ENCODE assay signal across 25 cellular contexts in the genomic region with DNA sequence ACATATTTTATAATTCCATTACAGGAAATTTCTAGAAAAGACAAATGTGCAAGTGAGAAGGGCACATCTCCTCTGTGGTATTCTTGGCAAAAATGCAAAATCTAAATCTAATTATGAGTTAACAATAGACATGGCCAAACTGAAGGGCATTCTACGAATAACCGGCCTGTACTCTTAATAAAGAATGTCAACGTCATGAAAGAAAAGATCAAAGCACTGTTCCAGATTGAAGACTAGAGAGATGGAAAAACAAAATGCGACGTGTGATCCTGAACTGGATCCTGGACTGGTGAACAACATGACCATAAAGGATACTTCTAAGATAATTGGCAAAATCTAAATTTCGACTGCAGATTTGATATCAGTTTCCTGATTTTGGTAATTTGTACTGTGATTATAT. TPM values are rescaled to one million over a fixed set of nuclear protein-coding genes. Genes with fewer than 3 reads are reported as not detected.
DNase-seq lines count a peak whose midpoint lies in the region; ATAC-seq, FAIRE-seq and TF ChIP-seq lines count a peak whose summit lies in the region.
"Had no signal": no experiment of that assay in that cellular context is flagged by ENCODE, and none has a peak within 500 bp of the region (broad histone marks: within the 10 kb centered on the region; RNA-seq: fewer than 3 reads in every experiment).

No MANE protein-coding gene starts in this region.

- TF ChIP-seq CTCF in left ventricle myocardium inferior (IDR thresholded peaks at IDR 0.05; ENCODE audit: borderline replicate concordance) = no peak

- H3K4me3 ChIP-seq in left ventricle myocardium inferior (no peak overlapping the region), right cardiac atrium (ENCODE audit: low read length) (no peak overlapping the region)
- H3K4me3 ChIP-seq: BLaER1 had no signal

- 79% methylated on average over 6 of the region's 6 CpGs for WGBS in right cardiac atrium

- TF ChIP-seq POLR2A in H54 (IDR thresholded peaks at IDR 0.05; ENCODE audit: low read depth, low read length) = no peak

- intact Hi-C loops in Right ventricle myocardium superior (cut with DNase I) (no loop called here), left ventricle myocardium inferior (cut with micrococcal nuclease) (no loop called here), left ventricle myocardium superior (cut with micrococcal nuclease) (no loop called here), right cardiac atrium (cut with DNase I) (no loop called here)

- H3K9me3 ChIP-seq in left ventricle myocardium inferior (replicated peaks) = peaks cover 5% of the 10 kb centered on the region
- H3K9me3 ChIP-seq in right cardiac atrium (ENCODE audit: control insufficient read depth, low read length) = no peaks in the 10 kb centered on the region
- H3K9me3 ChIP-seq: BE2C had no signal

- no peak for DNase-seq in Right ventricle myocardium superior
- DNase-seq in left ventricle myocardium inferior = no peak
- DNase-seq in left ventricle myocardium superior = no peak
- no peak for DNase-seq in right cardiac atrium
- no peak for DNase-seq in H54 (ENCODE audit: insufficient read length, low spot score)
- DNase-seq: 8988T; ACHN; BE2C; C1 segment of cervical spinal cord; Caco-2; Calu3; CD4-positive, alpha-beta T cell; CD8-positive, alpha-beta T cell; DMS79 treated with DMSO at 0.1 percent for 48 hours; GF-D8 had no signal

- peak; percentile 22 for ATAC-seq in Right ventricle myocardium superior (ENCODE audit: poor library complexity)
- peak; percentile 16 for ATAC-seq in left ventricle myocardium superior
- ATAC-seq in right cardiac atrium = no peak
- ATAC-seq in GM21447 (IDR thresholded peaks at IDR 0.05; ENCODE audit: unreplicated experiment) = no peak
- no peak for ATAC-seq in GM19455 (IDR thresholded peaks at IDR 0.05; ENCODE audit: unreplicated experiment)
- ATAC-seq: CD8-positive, alpha-beta T cell had no signal

- FAIRE-seq in H54 (lab: Jason Lieb, UNC) = peak; percentile 6
- FAIRE-seq: A204.1, D721Med, G401.6, GM12891, GM19239 had no signal

- H3K4me1 ChIP-seq in left ventricle myocardium inferior = no peaks in the 10 kb centered on the region
- H3K4me1 ChIP-seq in right cardiac atrium (ENCODE audit: control insufficient read depth, insufficient read depth, low read length) = no peaks in the 10 kb centered on the region
- H3K4me1 ChIP-seq: BE2C, BLaER1, Caco-2 had no signal

- H3K27me3 ChIP-seq in left ventricle myocardium inferior (ENCODE audit: low read depth) (no peaks in the 10 kb centered on the region), right cardiac atrium (ENCODE audit: control insufficient read depth, insufficient read depth) (no peaks in the 10 kb centered on the region)
- H3K27me3 ChIP-seq: BE2C, BLaER1 had no signal

- H3K27ac ChIP-seq in left ventricle myocardium inferior (replicated peaks) (no peak overlapping the region), right cardiac atrium (ENCODE audit: low read length) (no peak overlapping the region)
- H3K27ac ChIP-seq: BLaER1 had no signal

- H3K36me3 ChIP-seq in left ventricle myocardium inferior = no peaks in the 10 kb centered on the region
- H3K36me3 ChIP-seq: BE2C, BLaER1 had no signal

RNA-seq across cellular contexts. Expression of a gene that starts 3.0 kb away (rescaled TPM):
- not detected for total RNA-seq in Right ventricle myocardium superior
- 0.66 TPM for total RNA-seq in left ventricle myocardium inferior
- total RNA-seq in left ventricle myocardium superior = 0.59 TPM
- 1 to 10 TPM in 3 of 4 donors, under 1 TPM in 1; 0.91 to 2.2 (median 1.2) TPM for total RNA-seq in right cardiac atrium
- polyA plus RNA-seq in right cardiac atrium = 0.05 TPM
- total RNA-seq: CD8-positive, alpha-beta T cell had no signal
- polyA plus RNA-seq: AG04450, CD14-positive monocyte had no signal

Comparison
In these comparisons a context has a peak if more than half of its experiments do, and no peak if none do; other contexts are left out.
1. ATAC-seq: peak in Right ventricle myocardium superior (single experiment) and left ventricle myocardium superior (single experiment); none in right cardiac atrium (0 of 2), GM21447 (single experiment) and GM19455 (single experiment).